Comparison of ENCODE assay signal across 17 cellular contexts in the genomic region with DNA sequence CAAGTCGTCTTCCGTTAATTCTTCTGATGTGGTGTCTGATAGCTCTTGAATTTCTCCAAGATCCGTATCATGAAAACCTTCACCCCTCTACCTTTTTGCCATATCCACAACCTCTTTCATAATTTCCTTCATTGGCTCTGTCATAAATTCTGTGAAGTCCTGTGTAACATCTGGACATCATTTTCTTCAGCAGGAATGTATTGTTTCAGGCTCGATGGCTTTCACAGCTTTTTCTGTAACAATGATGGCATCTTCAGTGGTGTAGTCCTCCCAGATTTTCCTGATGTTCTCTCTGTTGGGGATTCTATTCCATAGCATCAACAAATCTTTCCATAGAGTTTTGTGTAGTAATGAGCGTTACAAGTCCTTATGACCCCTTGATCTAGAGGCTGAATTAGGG.
"Had no signal": no experiment of that assay in that cellular context is flagged by ENCODE, and none has a peak within 500 bp of the region (broad histone marks: within the 10 kb centered on the region; RNA-seq: fewer than 3 reads in every experiment).

No MANE protein-coding gene starts in this region.

- H3K9me3 ChIP-seq: left lung, ovary, testis had no signal

- H3K9me3 Mint-ChIP-seq: activated CD8-positive, alpha-beta T cell treated with anti-CD3 and anti-CD28 coated beads for 36 hours; stimulated activated naive CD8-positive, alpha-beta T cell treated with anti-CD3 and anti-CD28 coated beads, Interleukin-15, Interleukin-2, amounts not matched to agents 100 ng/mL and 50 ng/mL, for 24 hours had no signal

- H3K27ac ChIP-seq: brain microvascular endothelial cell, left lung, ovary, testis, WERI-Rb-1 had no signal

- H3K4me3 ChIP-seq: left lung, ovary, testis had no signal

- H3K27me3 Mint-ChIP-seq: activated CD8-positive, alpha-beta T cell treated with anti-CD3 and anti-CD28 coated beads for 36 hours; stimulated activated naive CD8-positive, alpha-beta T cell treated with anti-CD3 and anti-CD28 coated beads, Interleukin-15, Interleukin-2, amounts not matched to agents 100 ng/mL and 50 ng/mL, for 24 hours had no signal

- DNase-seq: activated CD4-positive, alpha-beta T cell treated with anti-CD3 and anti-CD28 coated beads for 4 hours; activated CD8-positive, alpha-beta memory T cell treated with anti-CD3 and anti-CD28 coated beads, Interleukin-2, amount 50 U/mL, for 4 hours; activated CD8-positive, alpha-beta T cell treated with anti-CD3 and anti-CD28 coated beads for 36 hours; activated naive CD4-positive, alpha-beta T cell treated with anti-CD3 and anti-CD28 coated beads, Interleukin-2, amount 50 U/mL, for 16 hours; brain microvascular endothelial cell; cerebellar nuclear complex; dermis blood vessel endothelial cell; left lung; mesendoderm; ovary; stimulated activated CD4-positive, alpha-beta T cell treated with anti-CD3 and anti-CD28 coated beads, Interleukin-4, amount 100 ng/mL, for 1 hour; stimulated activated CD8-positive, alpha-beta memory T cell treated with anti-CD3 and anti-CD28 coated beads, Interleukin-4, amount 100 ng/mL, for 48 hours; T-helper 9 cell; testis; WERI-Rb-1 had no signal

- ATAC-seq: activated CD8-positive, alpha-beta T cell treated with anti-CD3 and anti-CD28 coated beads for 36 hours; left lung had no signal

- H3K27me3 ChIP-seq: brain microvascular endothelial cell, left lung, ovary, testis had no signal

- H3K4me3 Mint-ChIP-seq: activated CD8-positive, alpha-beta T cell treated with anti-CD3 and anti-CD28 coated beads for 36 hours; neural crest cell; stimulated activated naive CD8-positive, alpha-beta T cell treated with anti-CD3 and anti-CD28 coated beads, Interleukin-15, Interleukin-2, amounts not matched to agents 100 ng/mL and 50 ng/mL, for 24 hours had no signal

- H3K36me3 ChIP-seq: ovary had no signal

- H3K27ac Mint-ChIP-seq: activated CD8-positive, alpha-beta T cell treated with anti-CD3 and anti-CD28 coated beads for 36 hours had no signal
